In the genomic region with DNA sequence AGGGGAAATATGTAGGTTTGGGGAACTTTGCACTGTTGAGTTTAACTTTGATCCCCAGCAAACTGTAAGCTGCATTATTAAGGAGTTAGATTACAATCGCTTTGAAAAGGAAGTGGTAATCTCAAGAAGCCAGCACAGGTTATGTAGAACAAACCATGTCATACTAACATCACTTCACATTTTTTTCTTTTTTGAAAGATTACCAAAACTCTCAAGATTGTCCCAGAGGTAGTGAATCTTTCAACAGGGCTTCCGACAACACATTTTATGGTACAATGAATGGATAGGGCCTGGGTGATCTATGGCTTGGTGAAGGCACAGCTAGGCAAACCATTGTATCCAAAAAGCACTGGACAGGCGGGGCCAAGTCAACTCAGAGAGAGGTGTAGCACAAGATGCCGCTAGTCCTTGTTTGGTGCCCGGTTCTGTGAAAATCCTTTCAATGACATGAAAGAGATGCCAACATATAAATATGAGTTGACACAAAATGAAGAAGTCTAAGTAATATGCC, we compare ENCODE assay signal across 11 cellular contexts. TPM values are rescaled to one million over a fixed set of nuclear protein-coding genes. Genes with fewer than 3 reads are reported as not detected.
DNase-seq lines count a peak whose midpoint lies in the region; ATAC-seq and TF ChIP-seq lines count a peak whose summit lies in the region.
"Had no signal": no experiment of that assay in that cellular context is flagged by ENCODE, and none has a peak within 500 bp of the region (broad histone marks: within the 10 kb centered on the region; RNA-seq: fewer than 3 reads in every experiment).

No MANE protein-coding gene starts in this region.

- H3K4me1 ChIP-seq in ectodermal cell (ENCODE audit: control insufficient read depth, insufficient read depth, low read length) = peaks cover 15% of the 10 kb centered on the region
- H3K4me1 ChIP-seq in spleen = peaks cover 0 to 21% (median 13%) of the 10 kb centered on the region in 6 donors
- peaks cover 0 to 41% (median 0%) of the 10 kb centered on the region in 12 donors for H3K4me1 ChIP-seq in heart left ventricle
- H3K4me1 ChIP-seq: prostate gland had no signal

- ATAC-seq in heart left ventricle (no peak), GM21447 (IDR thresholded peaks at IDR 0.05; ENCODE audit: unreplicated experiment) (no peak)

- POLR2A ChIA-PET in activated CD4-positive, alpha-beta T cell treated with anti-CD3 and anti-CD28 coated beads, Interleukin-2, amount 10 ng/mL, durations not matched to agents 7 days and 5 days (lab: Charles Lee) = no interaction called here

- CTCF ChIA-PET in activated CD4-positive, alpha-beta T cell treated with anti-CD3 and anti-CD28 coated beads, Interleukin-2, amount 10 ng/mL, durations not matched to agents 7 days and 5 days (lab: Charles Lee) = interaction anchor here (1.3 to 2.2 kb wide), 3 partner anchors 12 to 93 kb away, joined by 3 to 14 read pairs (median 5); no protein-coding TSS in a partner anchor

- no peak for TF ChIP-seq POLR2A in spleen (IDR thresholded peaks at IDR 0.05)
- TF ChIP-seq POLR2A in heart left ventricle (IDR thresholded peaks at IDR 0.05) = no peak

- no peaks in the 10 kb centered on the region for H3K27me3 Mint-ChIP-seq in activated CD4-positive, alpha-beta T cell treated with anti-CD3 and anti-CD28 coated beads, Interleukin-2, amount 10 ng/mL, durations not matched to agents 7 days and 5 days
- no peaks in the 10 kb centered on the region for H3K27me3 Mint-ChIP-seq in T-helper 1 cell treated with Interleukin-12 subunit alpha and Interleukin-12 subunit beta and Interleukin-4 antibody, amounts not matched to agents 30 μg/mL and 1 μg/mL, for 36 hours (ENCODE audit: low read depth)

- H3K36me3 ChIP-seq in ectodermal cell (ENCODE audit: control insufficient read depth, insufficient read depth, low read length) (no peaks in the 10 kb centered on the region), spleen (no peaks in the 10 kb centered on the region), heart left ventricle (no peaks in the 10 kb centered on the region)
- H3K36me3 ChIP-seq: prostate gland had no signal

- H3K27ac Mint-ChIP-seq in activated CD4-positive, alpha-beta T cell treated with anti-CD3 and anti-CD28 coated beads, Interleukin-2, amount 10 ng/mL, durations not matched to agents 7 days and 5 days = peak overlapping the region; percentile 94
- H3K27ac Mint-ChIP-seq in T-helper 1 cell treated with Interleukin-12 subunit alpha and Interleukin-12 subunit beta and Interleukin-4 antibody, amounts not matched to agents 30 μg/mL and 1 μg/mL, for 36 hours = peak overlapping the region; percentile 90
- H3K27ac Mint-ChIP-seq: endodermal cell had no signal

- H3K36me3 Mint-ChIP-seq in activated CD4-positive, alpha-beta T cell treated with anti-CD3 and anti-CD28 coated beads, Interleukin-2, amount 10 ng/mL, durations not matched to agents 7 days and 5 days (ENCODE audit: low read depth) = peaks cover 5% of the 10 kb centered on the region
- no peaks in the 10 kb centered on the region for H3K36me3 Mint-ChIP-seq in T-helper 1 cell treated with Interleukin-12 subunit alpha and Interleukin-12 subunit beta and Interleukin-4 antibody, amounts not matched to agents 30 μg/mL and 1 μg/mL, for 36 hours (ENCODE audit: low read depth)

- H3K9me3 Mint-ChIP-seq in activated CD4-positive, alpha-beta T cell treated with anti-CD3 and anti-CD28 coated beads, Interleukin-2, amount 10 ng/mL, durations not matched to agents 7 days and 5 days = peaks cover 5% of the 10 kb centered on the region
- H3K9me3 Mint-ChIP-seq in T-helper 1 cell treated with Interleukin-12 subunit alpha and Interleukin-12 subunit beta and Interleukin-4 antibody, amounts not matched to agents 30 μg/mL and 1 μg/mL, for 36 hours = no peaks in the 10 kb centered on the region
- H3K9me3 Mint-ChIP-seq: endodermal cell had no signal

- H3K27me3 ChIP-seq in ectodermal cell (ENCODE audit: control insufficient read depth, insufficient read depth, low read length, poor library complexity, severe bottlenecking) (no peaks in the 10 kb centered on the region), spleen (replicated peaks in 1 of 7) (no peaks in the 10 kb centered on the region), heart left ventricle (peaks cover 0 to 20% (median 0%) of the 10 kb centered on the region in 9 donors)

- H3K9me3 ChIP-seq in ectodermal cell (ENCODE audit: control insufficient read depth, low read length) = no peaks in the 10 kb centered on the region
- H3K9me3 ChIP-seq in spleen = no peaks in the 10 kb centered on the region
- no peaks in the 10 kb centered on the region for H3K9me3 ChIP-seq in heart left ventricle
- H3K9me3 ChIP-seq: prostate gland had no signal

- intact Hi-C loops in spleen (cut with DNase I; ENCODE audit: low total_unique reads) (no loop called here), heart left ventricle (cut with DNase I) (no loop called here)

- TF ChIP-seq CTCF in spleen (IDR thresholded peaks at IDR 0.05 in 8 of 11, conservative IDR thresholded peaks at IDR 0.05 in 3 of 11) (no peak), heart left ventricle (IDR thresholded peaks at IDR 0.05) (no peak)

- peak overlapping the region; percentile 59 for H3K4me3 Mint-ChIP-seq in activated CD4-positive, alpha-beta T cell treated with anti-CD3 and anti-CD28 coated beads, Interleukin-2, amount 10 ng/mL, durations not matched to agents 7 days and 5 days
- peak overlapping the region; percentile 49 for H3K4me3 Mint-ChIP-seq in T-helper 1 cell treated with Interleukin-12 subunit alpha and Interleukin-12 subunit beta and Interleukin-4 antibody, amounts not matched to agents 30 μg/mL and 1 μg/mL, for 36 hours
- H3K4me3 Mint-ChIP-seq: endodermal cell had no signal

- 96% methylated on average over 5 of the region's 5 CpGs for WGBS in ectodermal cell, 2 experiments
- 47 to 60% (median 50%) methylated on average over 5 of the region's 5 CpGs for WGBS in spleen, 5 donors
- 81 to 95% (median 88%) methylated on average over 5 of the region's 5 CpGs for WGBS in heart left ventricle, 4 donors

- H3K27ac ChIP-seq in ectodermal cell (ENCODE audit: insufficient read depth, low read depth, low read length, poor library complexity, severe bottlenecking) = peak overlapping the region; percentile 27
- H3K27ac ChIP-seq in spleen = peak overlapping the region in 7 of 8 donors; percentile 51 to 80 (median 75)
- H3K27ac ChIP-seq in heart left ventricle = peak overlapping the region in 5 of 12 donors; percentile 30 to 91 (median 39)
- H3K27ac ChIP-seq: prostate gland, VCaP had no signal

- peak; percentile 32 for DNase-seq in activated CD4-positive, alpha-beta T cell treated with anti-CD3 and anti-CD28 coated beads, Interleukin-2, amount 10 ng/mL, durations not matched to agents 7 days and 5 days
- no peak for DNase-seq in activated CD4-positive, alpha-beta T cell treated with anti-CD3 and anti-CD28 coated beads for 4 hours
- DNase-seq in spleen = no peak
- no peak for DNase-seq in heart left ventricle
- no peak for DNase-seq in SHP77 treated with DMSO at 0.1 percent for 48 hours (lab: John Stamatoyannopoulos, UW)
- DNase-seq: endodermal cell had no signal

- H3K4me1 Mint-ChIP-seq in activated CD4-positive, alpha-beta T cell treated with anti-CD3 and anti-CD28 coated beads, Interleukin-2, amount 10 ng/mL, durations not matched to agents 7 days and 5 days = peaks cover 39% of the 10 kb centered on the region
- peaks cover 23% of the 10 kb centered on the region for H3K4me1 Mint-ChIP-seq in T-helper 1 cell treated with Interleukin-12 subunit alpha and Interleukin-12 subunit beta and Interleukin-4 antibody, amounts not matched to agents 30 μg/mL and 1 μg/mL, for 36 hours (ENCODE audit: low read depth)

- no peak overlapping the region for H3K4me3 ChIP-seq in ectodermal cell (ENCODE audit: insufficient read depth, low read depth, low read length)
- H3K4me3 ChIP-seq in spleen = peak overlapping the region in 1 of 8 donors; percentile 3
- no peak overlapping the region for H3K4me3 ChIP-seq in heart left ventricle
- H3K4me3 ChIP-seq: prostate gland had no signal

RNA-seq across cellular contexts. Expression of a gene that starts 24.3 kb away (rescaled TPM):
- 10 to 100 TPM; 49.1 to 53.6 TPM for total RNA-seq in activated CD4-positive, alpha-beta T cell treated with anti-CD3 and anti-CD28 coated beads, Interleukin-2, amount 10 ng/mL, durations not matched to agents 7 days and 5 days
- 21.3 TPM for polyA plus RNA-seq in ectodermal cell (2013, experiment 1 of 4)
- polyA plus RNA-seq in ectodermal cell (2013, experiment 2 of 4) = 27.6 TPM
- polyA plus RNA-seq in ectodermal cell (2013, experiment 3 of 4) = 16.7 TPM
- 15.0 TPM for polyA plus RNA-seq in ectodermal cell (2013, experiment 4 of 4)
- total RNA-seq in spleen (10 to 100 TPM; 12.7 to 25.2 (median 22.4) TPM), heart left ventricle (10 to 100 TPM in 1 of 9 donors, 1 to 10 TPM in 8; 2.8 to 10.5 (median 5.9) TPM)
- polyA plus RNA-seq in spleen (1 to 10 TPM; 3.7 to 4.9 (median 4.5) TPM), heart left ventricle (1 to 10 TPM; 1.5 to 3.6 TPM)
